1 cellular context compared by ENCODE assay signal in the genomic region with DNA sequence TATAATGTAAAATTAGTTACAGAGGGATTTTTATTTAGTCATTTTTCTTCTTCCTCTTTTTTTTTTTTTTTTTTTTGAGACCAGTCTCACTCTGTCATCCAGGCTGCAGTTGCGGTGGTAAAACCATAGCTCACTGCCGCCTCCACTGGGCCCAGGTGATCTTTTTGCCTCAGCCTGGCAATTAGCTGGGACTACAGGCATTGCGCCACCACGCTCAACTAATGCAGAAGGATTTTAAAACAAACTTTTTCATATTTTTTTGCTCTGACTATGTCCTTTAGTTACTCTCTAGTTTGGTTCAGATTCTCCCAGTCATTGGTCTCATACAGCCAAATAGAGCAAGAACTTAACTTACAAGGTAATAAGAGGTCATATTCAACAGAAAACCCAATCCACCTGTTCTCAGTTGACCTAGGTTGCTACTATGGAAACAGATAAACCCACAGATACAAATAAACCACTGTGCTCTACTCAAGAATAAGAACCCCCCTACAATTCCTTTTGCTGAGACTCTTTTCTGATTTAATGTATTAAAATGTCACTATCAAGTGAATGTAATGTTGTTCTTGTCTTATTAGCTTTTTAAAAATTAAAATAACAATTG.
TF ChIP-seq lines count a peak whose summit lies in the region.

No MANE protein-coding gene starts in this region.

TF ChIP-seq in GM23338, 12 proteins besides CTCF, POLR2A, EP300 and RAD21 (continued from another document):
- TF ChIP-seq, protein P1, sequence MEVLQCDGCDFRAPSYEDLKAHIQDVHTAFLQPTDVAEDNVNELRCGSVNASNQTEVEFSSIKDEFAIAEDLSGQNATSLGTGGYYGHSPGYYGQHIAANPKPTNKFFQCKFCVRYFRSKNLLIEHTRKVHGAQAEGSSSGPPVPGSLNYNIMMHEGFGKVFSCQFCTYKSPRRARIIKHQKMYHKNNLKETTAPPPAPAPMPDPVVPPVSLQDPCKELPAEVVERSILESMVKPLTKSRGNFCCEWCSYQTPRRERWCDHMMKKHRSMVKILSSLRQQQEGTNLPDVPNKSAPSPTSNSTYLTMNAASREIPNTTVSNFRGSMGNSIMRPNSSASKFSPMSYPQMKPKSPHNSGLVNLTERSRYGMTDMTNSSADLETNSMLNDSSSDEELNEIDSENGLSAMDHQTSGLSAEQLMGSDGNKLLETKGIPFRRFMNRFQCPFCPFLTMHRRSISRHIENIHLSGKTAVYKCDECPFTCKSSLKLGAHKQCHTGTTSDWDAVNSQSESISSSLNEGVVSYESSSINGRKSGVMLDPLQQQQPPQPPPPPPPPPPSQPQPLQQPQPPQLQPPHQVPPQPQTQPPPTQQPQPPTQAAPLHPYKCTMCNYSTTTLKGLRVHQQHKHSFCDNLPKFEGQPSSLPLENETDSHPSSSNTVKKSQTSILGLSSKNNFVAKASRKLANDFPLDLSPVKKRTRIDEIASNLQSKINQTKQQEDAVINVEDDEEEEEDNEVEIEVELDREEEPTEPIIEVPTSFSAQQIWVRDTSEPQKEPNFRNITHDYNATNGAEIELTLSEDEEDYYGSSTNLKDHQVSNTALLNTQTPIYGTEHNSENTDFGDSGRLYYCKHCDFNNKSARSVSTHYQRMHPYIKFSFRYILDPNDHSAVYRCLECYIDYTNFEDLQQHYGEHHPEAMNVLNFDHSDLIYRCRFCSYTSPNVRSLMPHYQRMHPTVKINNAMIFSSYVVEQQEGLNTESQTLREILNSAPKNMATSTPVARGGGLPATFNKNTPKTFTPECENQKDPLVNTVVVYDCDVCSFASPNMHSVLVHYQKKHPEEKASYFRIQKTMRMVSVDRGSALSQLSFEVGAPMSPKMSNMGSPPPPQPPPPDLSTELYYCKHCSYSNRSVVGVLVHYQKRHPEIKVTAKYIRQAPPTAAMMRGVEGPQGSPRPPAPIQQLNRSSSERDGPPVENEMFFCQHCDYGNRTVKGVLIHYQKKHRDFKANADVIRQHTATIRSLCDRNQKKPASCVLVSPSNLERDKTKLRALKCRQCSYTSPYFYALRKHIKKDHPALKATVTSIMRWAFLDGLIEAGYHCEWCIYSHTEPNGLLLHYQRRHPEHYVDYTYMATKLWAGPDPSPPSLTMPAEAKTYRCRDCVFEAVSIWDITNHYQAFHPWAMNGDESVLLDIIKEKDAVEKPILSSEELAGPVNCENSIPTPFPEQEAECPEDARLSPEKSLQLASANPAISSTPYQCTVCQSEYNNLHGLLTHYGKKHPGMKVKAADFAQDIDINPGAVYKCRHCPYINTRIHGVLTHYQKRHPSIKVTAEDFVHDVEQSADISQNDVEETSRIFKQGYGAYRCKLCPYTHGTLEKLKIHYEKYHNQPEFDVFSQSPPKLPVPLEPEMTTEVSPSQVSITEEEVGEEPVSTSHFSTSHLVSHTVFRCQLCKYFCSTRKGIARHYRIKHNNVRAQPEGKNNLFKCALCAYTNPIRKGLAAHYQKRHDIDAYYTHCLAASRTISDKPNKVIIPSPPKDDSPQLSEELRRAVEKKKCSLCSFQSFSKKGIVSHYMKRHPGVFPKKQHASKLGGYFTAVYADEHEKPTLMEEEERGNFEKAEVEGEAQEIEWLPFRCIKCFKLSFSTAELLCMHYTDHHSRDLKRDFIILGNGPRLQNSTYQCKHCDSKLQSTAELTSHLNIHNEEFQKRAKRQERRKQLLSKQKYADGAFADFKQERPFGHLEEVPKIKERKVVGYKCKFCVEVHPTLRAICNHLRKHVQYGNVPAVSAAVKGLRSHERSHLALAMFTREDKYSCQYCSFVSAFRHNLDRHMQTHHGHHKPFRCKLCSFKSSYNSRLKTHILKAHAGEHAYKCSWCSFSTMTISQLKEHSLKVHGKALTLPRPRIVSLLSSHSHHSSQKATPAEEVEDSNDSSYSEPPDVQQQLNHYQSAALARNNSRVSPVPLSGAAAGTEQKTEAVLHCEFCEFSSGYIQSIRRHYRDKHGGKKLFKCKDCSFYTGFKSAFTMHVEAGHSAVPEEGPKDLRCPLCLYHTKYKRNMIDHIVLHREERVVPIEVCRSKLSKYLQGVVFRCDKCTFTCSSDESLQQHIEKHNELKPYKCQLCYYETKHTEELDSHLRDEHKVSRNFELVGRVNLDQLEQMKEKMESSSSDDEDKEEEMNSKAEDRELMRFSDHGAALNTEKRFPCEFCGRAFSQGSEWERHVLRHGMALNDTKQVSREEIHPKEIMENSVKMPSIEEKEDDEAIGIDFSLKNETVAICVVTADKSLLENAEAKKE (CRISPR knock-in tag; IDR thresholded peaks at IDR 0.05), result no peak
- TF ChIP-seq, protein P2, sequence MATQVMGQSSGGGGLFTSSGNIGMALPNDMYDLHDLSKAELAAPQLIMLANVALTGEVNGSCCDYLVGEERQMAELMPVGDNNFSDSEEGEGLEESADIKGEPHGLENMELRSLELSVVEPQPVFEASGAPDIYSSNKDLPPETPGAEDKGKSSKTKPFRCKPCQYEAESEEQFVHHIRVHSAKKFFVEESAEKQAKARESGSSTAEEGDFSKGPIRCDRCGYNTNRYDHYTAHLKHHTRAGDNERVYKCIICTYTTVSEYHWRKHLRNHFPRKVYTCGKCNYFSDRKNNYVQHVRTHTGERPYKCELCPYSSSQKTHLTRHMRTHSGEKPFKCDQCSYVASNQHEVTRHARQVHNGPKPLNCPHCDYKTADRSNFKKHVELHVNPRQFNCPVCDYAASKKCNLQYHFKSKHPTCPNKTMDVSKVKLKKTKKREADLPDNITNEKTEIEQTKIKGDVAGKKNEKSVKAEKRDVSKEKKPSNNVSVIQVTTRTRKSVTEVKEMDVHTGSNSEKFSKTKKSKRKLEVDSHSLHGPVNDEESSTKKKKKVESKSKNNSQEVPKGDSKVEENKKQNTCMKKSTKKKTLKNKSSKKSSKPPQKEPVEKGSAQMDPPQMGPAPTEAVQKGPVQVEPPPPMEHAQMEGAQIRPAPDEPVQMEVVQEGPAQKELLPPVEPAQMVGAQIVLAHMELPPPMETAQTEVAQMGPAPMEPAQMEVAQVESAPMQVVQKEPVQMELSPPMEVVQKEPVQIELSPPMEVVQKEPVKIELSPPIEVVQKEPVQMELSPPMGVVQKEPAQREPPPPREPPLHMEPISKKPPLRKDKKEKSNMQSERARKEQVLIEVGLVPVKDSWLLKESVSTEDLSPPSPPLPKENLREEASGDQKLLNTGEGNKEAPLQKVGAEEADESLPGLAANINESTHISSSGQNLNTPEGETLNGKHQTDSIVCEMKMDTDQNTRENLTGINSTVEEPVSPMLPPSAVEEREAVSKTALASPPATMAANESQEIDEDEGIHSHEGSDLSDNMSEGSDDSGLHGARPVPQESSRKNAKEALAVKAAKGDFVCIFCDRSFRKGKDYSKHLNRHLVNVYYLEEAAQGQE (IDR thresholded peaks at IDR 0.05; ENCODE audit: unreplicated experiment), result no peak
- TF ChIP-seq STAT1 (IDR thresholded peaks at IDR 0.05; ENCODE audit: unreplicated experiment) (no peak), EZH2 (IDR thresholded peaks at IDR 0.05; ENCODE audit: low read depth, unreplicated experiment) (no peak), CREB1 (CRISPR knock-in tag; IDR thresholded peaks at IDR 0.05; ENCODE audit: low read depth) (no peak)
